ENCODE assay signal across 1 cellular context in the genomic region with DNA sequence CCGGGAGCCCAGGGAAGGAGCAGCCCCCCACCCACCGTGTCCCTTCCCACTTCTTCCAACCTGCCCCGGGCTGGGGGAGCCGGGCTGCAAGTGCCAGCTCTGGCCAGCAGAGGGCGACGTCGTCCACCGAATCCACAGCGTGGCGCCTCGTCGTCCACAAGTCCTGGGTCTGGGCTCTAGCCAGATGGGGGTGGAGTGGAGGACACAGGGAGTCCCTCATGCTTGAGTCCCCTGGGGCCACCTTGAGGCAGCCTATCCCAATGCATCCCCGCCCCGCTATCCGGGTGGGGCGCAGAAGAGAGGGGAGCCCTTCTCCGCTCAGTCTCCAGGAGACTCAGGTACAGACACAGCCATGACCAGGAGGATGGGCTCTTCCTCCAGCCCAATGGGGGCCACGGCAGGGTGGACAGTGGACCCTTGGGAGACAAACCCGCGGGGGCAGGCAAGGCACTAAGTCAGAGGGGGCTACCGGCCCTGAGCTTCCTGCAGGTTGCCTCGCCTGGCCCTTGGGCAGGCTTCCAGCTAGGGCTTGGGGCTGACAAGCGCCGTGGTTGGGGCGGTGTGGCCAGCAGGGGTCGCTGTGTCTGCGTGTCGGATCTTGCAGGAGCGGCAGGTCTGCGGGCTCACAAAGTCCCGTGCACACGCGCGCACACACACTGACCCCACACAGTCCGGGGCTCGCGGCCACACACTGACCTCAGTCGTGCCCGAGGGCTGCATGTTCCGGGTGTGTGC.
TF ChIP-seq lines count a peak whose summit lies in the region.

No MANE protein-coding gene starts in this region.

TF ChIP-seq in WTC11, 78 proteins besides CTCF, POLR2A, EP300 and RAD21 (continued from another document):
- TF ChIP-seq, protein P1, sequence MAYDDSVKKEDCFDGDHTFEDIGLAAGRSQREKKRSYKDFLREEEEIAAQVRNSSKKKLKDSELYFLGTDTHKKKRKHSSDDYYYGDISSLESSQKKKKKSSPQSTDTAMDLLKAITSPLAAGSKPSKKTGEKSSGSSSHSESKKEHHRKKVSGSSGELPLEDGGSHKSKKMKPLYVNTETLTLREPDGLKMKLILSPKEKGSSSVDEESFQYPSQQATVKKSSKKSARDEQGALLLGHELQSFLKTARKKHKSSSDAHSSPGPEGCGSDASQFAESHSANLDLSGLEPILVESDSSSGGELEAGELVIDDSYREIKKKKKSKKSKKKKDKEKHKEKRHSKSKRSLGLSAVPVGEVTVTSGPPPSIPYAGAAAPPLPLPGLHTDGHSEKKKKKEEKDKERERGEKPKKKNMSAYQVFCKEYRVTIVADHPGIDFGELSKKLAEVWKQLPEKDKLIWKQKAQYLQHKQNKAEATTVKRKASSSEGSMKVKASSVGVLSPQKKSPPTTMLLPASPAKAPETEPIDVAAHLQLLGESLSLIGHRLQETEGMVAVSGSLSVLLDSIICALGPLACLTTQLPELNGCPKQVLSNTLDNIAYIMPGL (CRISPR knock-in tag; IDR thresholded peaks at IDR 0.05), result peak; percentile 96
- TF ChIP-seq, protein P2, sequence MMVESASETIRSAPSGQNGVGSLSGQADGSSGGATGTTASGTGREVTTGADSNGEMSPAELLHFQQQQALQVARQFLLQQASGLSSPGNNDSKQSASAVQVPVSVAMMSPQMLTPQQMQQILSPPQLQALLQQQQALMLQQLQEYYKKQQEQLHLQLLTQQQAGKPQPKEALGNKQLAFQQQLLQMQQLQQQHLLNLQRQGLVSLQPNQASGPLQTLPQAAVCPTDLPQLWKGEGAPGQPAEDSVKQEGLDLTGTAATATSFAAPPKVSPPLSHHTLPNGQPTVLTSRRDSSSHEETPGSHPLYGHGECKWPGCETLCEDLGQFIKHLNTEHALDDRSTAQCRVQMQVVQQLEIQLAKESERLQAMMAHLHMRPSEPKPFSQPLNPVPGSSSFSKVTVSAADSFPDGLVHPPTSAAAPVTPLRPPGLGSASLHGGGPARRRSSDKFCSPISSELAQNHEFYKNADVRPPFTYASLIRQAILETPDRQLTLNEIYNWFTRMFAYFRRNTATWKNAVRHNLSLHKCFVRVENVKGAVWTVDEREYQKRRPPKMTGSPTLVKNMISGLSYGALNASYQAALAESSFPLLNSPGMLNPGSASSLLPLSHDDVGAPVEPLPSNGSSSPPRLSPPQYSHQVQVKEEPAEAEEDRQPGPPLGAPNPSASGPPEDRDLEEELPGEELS (CRISPR knock-in tag; IDR thresholded peaks at IDR 0.05), result peak; percentile 67; the same call in 1 of the 2 replicates
- TF ChIP-seq, protein P3, sequence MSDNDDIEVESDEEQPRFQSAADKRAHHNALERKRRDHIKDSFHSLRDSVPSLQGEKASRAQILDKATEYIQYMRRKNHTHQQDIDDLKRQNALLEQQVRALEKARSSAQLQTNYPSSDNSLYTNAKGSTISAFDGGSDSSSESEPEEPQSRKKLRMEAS (CRISPR knock-in tag; IDR thresholded peaks at IDR 0.05), result peak; percentile 34; the same call in 1 of the 2 replicates
- peak; percentile 42; the same call in 1 of the 2 replicates for TF ChIP-seq NFE2L1 (CRISPR knock-in tag; IDR thresholded peaks at IDR 0.05)
- 0 out of 2 replicates have a peak, but pooled peaks have one; percentile 79 for TF ChIP-seq FOXP1 (CRISPR knock-in tag; IDR thresholded peaks at IDR 0.05; ENCODE audit: borderline replicate concordance)
